In genomic region chr3:103813955-103814354, GRCh38 we compare ENCODE assay signal across 12 cellular contexts.
"Had no signal": no experiment of that assay in that cellular context is flagged by ENCODE, and none has a peak within 500 bp of the region (broad histone marks: within the 10 kb centered on the region; RNA-seq: fewer than 3 reads in every experiment).

No MANE protein-coding gene starts in this region.

- DNase-seq: activated CD4-positive, alpha-beta T cell treated with anti-CD3 and anti-CD28 coated beads for 48 hours; activated CD8-positive, alpha-beta memory T cell treated with anti-CD3 and anti-CD28 coated beads, Interleukin-2, amount 50 U/mL, for 48 hours; activated CD8-positive, alpha-beta T cell treated with anti-CD3 and anti-CD28 coated beads, Interleukin-2, amount 10 ng/mL, durations not matched to agents 7 days and 5 days; activated naive CD4-positive, alpha-beta T cell treated with anti-CD3 and anti-CD28 coated beads, Interleukin-2, amount 10 ng/mL, durations not matched to agents 7 days and 5 days; adrenal gland; central memory CD4-positive, alpha-beta T cell; effector memory CD4-positive, alpha-beta T cell; kidney glomerular epithelial cell; sigmoid colon; stimulated activated CD4-positive, alpha-beta T cell treated with anti-CD3 and anti-CD28 coated beads, Interleukin-12 subunit alpha, Interleukin-12 subunit beta, amount 100 ng/mL, for 4 hours; stimulated activated CD4-positive, alpha-beta T cell treated with anti-CD3 and anti-CD28 coated beads, Interleukin-2, amount 100 ng/mL, for 48 hours; upper lobe of left lung had no signal
